1 cellular context compared by ENCODE assay signal in genomic region chr12:105378821-105379400, GRCh38.
TF ChIP-seq lines count a peak whose summit lies in the region.

No MANE protein-coding gene starts in this region.

TF ChIP-seq in H1, 55 proteins besides CTCF, POLR2A, EP300 and RAD21 (continued from another document):
- no peak for TF ChIP-seq CHD7 (IDR thresholded peaks at IDR 0.05; ENCODE audit: insufficient replicate concordance, low read length)
- no peak for TF ChIP-seq SIN3A (conservative IDR thresholded peaks at IDR 0.05 in 1 of 2, IDR thresholded peaks at IDR 0.05 in 1 of 2; ENCODE audit: low read depth in 1 of 2, low read length in 2 of 2)
